ENCODE assay signal across 11 cellular contexts in genomic region chr5:59021286-59021673, GRCh38.
DNase-seq lines count a peak whose midpoint lies in the region; ATAC-seq, FAIRE-seq and TF ChIP-seq lines count a peak whose summit lies in the region.
"Had no signal": no experiment of that assay in that cellular context is flagged by ENCODE, and none has a peak within 500 bp of the region (broad histone marks: within the 10 kb centered on the region; RNA-seq: fewer than 3 reads in every experiment).

No MANE protein-coding gene starts in this region.

- no peak for ATAC-seq in T-helper 17 cell
- ATAC-seq in GM18867 (IDR thresholded peaks at IDR 0.05; ENCODE audit: unreplicated experiment) = no peak
- ATAC-seq: HepG2 had no signal

- peak overlapping the region; percentile 71 for H3K4me3 Mint-ChIP-seq in T-helper 17 cell
- H3K4me3 Mint-ChIP-seq: neural crest cell had no signal

- H3K4me1 Mint-ChIP-seq in T-helper 17 cell = peaks cover 46% of the 10 kb centered on the region
- H3K4me1 Mint-ChIP-seq: neural crest cell had no signal

- H3K27ac Mint-ChIP-seq in T-helper 17 cell = peak overlapping the region; percentile 51

- peaks cover 12% of the 10 kb centered on the region for H3K36me3 Mint-ChIP-seq in T-helper 17 cell (ENCODE audit: low read depth)

- no peak for FAIRE-seq in HTR-8/SVneo (lab: Jason Lieb, UNC)
- FAIRE-seq: HepG2 had no signal

- in situ Hi-C loops in GM13977 (cut with MboI; ENCODE audit: low pct_unique_long_range_greater_than_20kb, low sequenced_read_pairs, unreplicated experiment) = loop anchor here (25.0 kb wide), 1 partner anchor 134 kb away; no protein-coding TSS in a partner anchor

- no peaks in the 10 kb centered on the region for H3K27me3 Mint-ChIP-seq in T-helper 17 cell
- H3K27me3 Mint-ChIP-seq: CD4-positive, alpha-beta T cell had no signal

- TF ChIP-seq CTCF in GM13977 (IDR thresholded peaks at IDR 0.05; ENCODE audit: extremely low read depth, insufficient read depth, missing control alignments) = no peak

- peaks cover 3% of the 10 kb centered on the region for H3K9me3 ChIP-seq in T-helper 17 cell (ENCODE audit: control insufficient read depth, low read length, poor library complexity, severe bottlenecking)

- peak; percentile 25 for DNase-seq in DMS79 treated with DMSO at 0.1 percent for 48 hours (lab: John Stamatoyannopoulos, UW)
- peak; percentile 93 for DNase-seq in NCI-H146 (lab: John Stamatoyannopoulos, UW)
- no peak for DNase-seq in T-helper 17 cell
- DNase-seq in renal cortical epithelial cell (ENCODE audit: low read depth) = peak; percentile 82
- DNase-seq in HTR-8/SVneo (ENCODE audit: insufficient read length, low spot score) = no peak
- no peak for DNase-seq in GM13977 (ENCODE audit: low spot score)
- DNase-seq: activated CD4-positive, alpha-beta T cell treated with anti-CD3 and anti-CD28 coated beads for 1 hour had no signal

Comparison
In these comparisons a context has a peak if more than half of its experiments do, and no peak if none do; other contexts are left out.
1. DNase-seq: peak in DMS79 treated with DMSO at 0.1 percent for 48 hours (single experiment), NCI-H146 (single experiment) and renal cortical epithelial cell (single experiment); none in T-helper 17 cell (0 of 3), HTR-8/SVneo (single experiment) and GM13977 (single experiment).